Comparison of ENCODE assay signal across 1 cellular context in genomic region chr15:35485411-35485810, GRCh38.
TF ChIP-seq lines count a peak whose summit lies in the region.

No MANE protein-coding gene starts in this region.

TF ChIP-seq in SK-N-SH treated with all-trans-retinoic acid at 6 μM for 48 hours, 23 proteins besides CTCF, POLR2A, EP300 and RAD21 (continued from another document):
- TF ChIP-seq CREB5 (CRISPR knock-in tag; IDR thresholded peaks at IDR 0.05; ENCODE audit: low read depth) = no peak
